Comparison of ENCODE assay signal across 18 cellular contexts in the genomic region with DNA sequence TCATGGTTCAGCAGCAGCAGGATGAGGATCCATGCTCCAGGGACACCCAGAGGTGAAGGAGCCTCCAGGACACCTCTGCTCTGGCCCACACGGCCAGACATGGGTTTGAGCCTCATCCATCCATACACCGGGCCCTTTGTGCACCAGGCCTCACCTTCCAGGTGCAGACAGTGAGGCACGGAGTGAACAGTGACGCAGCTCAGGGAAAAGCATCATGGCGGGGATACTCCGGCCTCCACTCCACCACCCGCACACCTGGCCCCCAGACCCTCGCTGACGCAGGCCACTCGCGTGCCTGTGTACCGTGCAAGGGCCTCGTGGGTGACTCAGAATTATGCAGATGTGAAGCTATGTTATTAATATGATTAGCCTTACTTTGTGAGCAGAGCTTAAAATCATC. TPM values are rescaled to one million over a fixed set of nuclear protein-coding genes. Genes with fewer than 3 reads are reported as not detected.
A peak's percentile ranks its signal among the peaks of the same experiment; 100 is the strongest.
DNase-seq lines count a peak whose midpoint lies in the region; ATAC-seq, FAIRE-seq and TF ChIP-seq lines count a peak whose summit lies in the region.
"Had no signal": no experiment of that assay in that cellular context is flagged by ENCODE, and none has a peak within 500 bp of the region (broad histone marks: within the 10 kb centered on the region; RNA-seq: fewer than 3 reads in every experiment).

No MANE protein-coding gene starts in this region.

- no peak overlapping the region for H2AFZ ChIP-seq in HepG2 (ENCODE audit: low read length)

- H3K9ac ChIP-seq in HepG2 (ENCODE audit: insufficient read depth, low read depth, low read length), result no peak overlapping the region

- no TSS peak for BruUV-seq in HepG2 (replicated peaks; lab: Mats Ljungman, UMichigan)

- no peaks in the 10 kb centered on the region for H4K20me1 ChIP-seq in HepG2 (ENCODE audit: insufficient read depth, low read length)

- H3K9me3 ChIP-seq in right lobe of liver (no peaks in the 10 kb centered on the region), HepG2 (ENCODE audit: low read length) (peaks cover 22% of the 10 kb centered on the region), spleen (peaks cover 0 to 30% (median 28%) of the 10 kb centered on the region in 8 donors)
- H3K9me3 ChIP-seq: A549, Caco-2, HAP-1 had no signal

- no peak overlapping the region for H3K4me3 Mint-ChIP-seq in WTC11
- no peak overlapping the region for H3K4me3 Mint-ChIP-seq in activated CD4-positive, alpha-beta T cell treated with anti-CD3 and anti-CD28 coated beads for 36 hours
- H3K4me3 Mint-ChIP-seq: CD4-positive, alpha-beta T cell had no signal

- TF ChIP-seq CTCF in right lobe of liver (IDR thresholded peaks at IDR 0.05), result no peak
- TF ChIP-seq CTCF in HepG2 (CRISPR knock-in tag; IDR thresholded peaks at IDR 0.05), result no peak
- TF ChIP-seq CTCF in spleen (IDR thresholded peaks at IDR 0.05 in 8 of 11, conservative IDR thresholded peaks at IDR 0.05 in 3 of 11), result no peak
- TF ChIP-seq CTCF in WTC11 (IDR thresholded peaks at IDR 0.05), result no peak

- 0 out of 2 replicates have a peak, but pooled peaks cover 4% of the 10 kb centered on the region for H3K36me3 Mint-ChIP-seq in WTC11
- no peaks in the 10 kb centered on the region for H3K36me3 Mint-ChIP-seq in activated CD4-positive, alpha-beta T cell treated with anti-CD3 and anti-CD28 coated beads for 36 hours (ENCODE audit: low read depth)

- CTCF ChIA-PET in HepG2 (lab: Yijun Ruan, JAX; ENCODE audit: low intra/inter-chr PET ratio, low total read pairs) (no interaction called here), WTC11 (lab: Charles Lee) (interaction anchor here (1.0 to 4.4 kb wide), 3 partner anchors 9 to 143 kb away, joined by 3 to 21 read pairs (median 6); no protein-coding TSS in a partner anchor)
- CTCF ChIA-PET in activated CD4-positive, alpha-beta T cell treated with anti-CD3 and anti-CD28 coated beads for 36 hours (lab: Charles Lee), result no interaction called here

- 69% methylated on average over 12 of the region's 13 CpGs for WGBS in right lobe of liver (ENCODE audit: insufficient coverage, low coverage, low lambda C conversion rate, missing lambda C conversion rate)
- 56% methylated on average over 7 of the region's 13 CpGs for WGBS in HepG2 (ENCODE audit: low lambda C conversion rate)
- 82 to 91% (median 89%) methylated on average over 11 to 13 of the region's 13 CpGs for WGBS in spleen, 5 donors

- POLR2A ChIA-PET in HepG2 (lab: Yijun Ruan, JAX), result no interaction called here
- POLR2A ChIA-PET in WTC11 (lab: Charles Lee), result no interaction called here
- POLR2A ChIA-PET in activated CD4-positive, alpha-beta T cell treated with anti-CD3 and anti-CD28 coated beads for 36 hours (lab: Charles Lee), result no interaction called here

- peak; percentile 11 for DNase-seq in NCI-H82 (lab: John Stamatoyannopoulos, UW)
- DNase-seq in NCI-H82 treated with DMSO at 0.1 percent for 48 hours (lab: John Stamatoyannopoulos, UW; ENCODE audit: unreplicated experiment), result no peak
- peak in 2 of 3 donors; percentile 5 to 30 for DNase-seq in right lobe of liver
- DNase-seq in HepG2 (ENCODE audit: low spot score), result no peak
- DNase-seq in spleen, result peak; percentile 58
- no peak for DNase-seq in WTC11 (ENCODE audit: low spot score)
- DNase-seq in activated CD4-positive, alpha-beta T cell treated with anti-CD3 and anti-CD28 coated beads for 36 hours, result no peak
- DNase-seq: AML-193; Caco-2; CD4-positive, alpha-beta T cell had no signal

- no peak for TF ChIP-seq EP300 in HepG2 (IDR thresholded peaks at IDR 0.05; ENCODE audit: low read depth in 2 of 2, low read length in 2 of 2)
- TF ChIP-seq EP300 in HepG2 (CRISPR knock-in tag; IDR thresholded peaks at IDR 0.05; ENCODE audit: borderline replicate concordance), result no peak

- H3K9me3 Mint-ChIP-seq in WTC11, result peaks cover 31% of the 10 kb centered on the region
- peaks cover 14% of the 10 kb centered on the region for H3K9me3 Mint-ChIP-seq in activated CD4-positive, alpha-beta T cell treated with anti-CD3 and anti-CD28 coated beads for 36 hours (ENCODE audit: low read depth)

- H3K27ac Mint-ChIP-seq in WTC11, result no peak overlapping the region
- no peak overlapping the region for H3K27ac Mint-ChIP-seq in activated CD4-positive, alpha-beta T cell treated with anti-CD3 and anti-CD28 coated beads for 36 hours
- H3K27ac Mint-ChIP-seq: CD4-positive, alpha-beta T cell had no signal

- H3K4me3 ChIP-seq in right lobe of liver, result no peak overlapping the region
- H3K4me3 ChIP-seq in HepG2 (replicated peaks in 1 of 3; ENCODE audit: insufficient read depth in 1 of 3, low read depth in 2 of 3, low read length in 3 of 3), result no peak overlapping the region
- no peak overlapping the region for H3K4me3 ChIP-seq in spleen
- H3K4me3 ChIP-seq: A549, HAP-1 had no signal

- no peak for FAIRE-seq in HepG2 (lab: Jason Lieb, UNC)
- FAIRE-seq: A549, D721Med, G401.6, GM12891, GM19239 had no signal

- peaks cover 5% of the 10 kb centered on the region for H3K27me3 Mint-ChIP-seq in WTC11 (ENCODE audit: low read depth)
- no peaks in the 10 kb centered on the region for H3K27me3 Mint-ChIP-seq in activated CD4-positive, alpha-beta T cell treated with anti-CD3 and anti-CD28 coated beads for 36 hours

- H3K79me2 ChIP-seq in HepG2 (ENCODE audit: insufficient read depth, low read length), result no peaks in the 10 kb centered on the region

- no peaks in the 10 kb centered on the region for H3K4me1 ChIP-seq in right lobe of liver
- peaks cover 47% of the 10 kb centered on the region for H3K4me1 ChIP-seq in HepG2 (ENCODE audit: insufficient read depth, low read length)
- H3K4me1 ChIP-seq in spleen, result no peaks in the 10 kb centered on the region
- H3K4me1 ChIP-seq: A549, Caco-2, HAP-1 had no signal

- H3K36me3 ChIP-seq in right lobe of liver, result no peaks in the 10 kb centered on the region
- H3K36me3 ChIP-seq in HepG2 (replicated peaks in 1 of 2; ENCODE audit: control insufficient read depth in 1 of 2, insufficient read depth in 2 of 2, low read length in 2 of 2), result no peaks in the 10 kb centered on the region
- no peaks in the 10 kb centered on the region for H3K36me3 ChIP-seq in spleen
- H3K36me3 ChIP-seq: HAP-1 had no signal

- no peak overlapping the region for H3K27ac ChIP-seq in right lobe of liver
- no peak overlapping the region for H3K27ac ChIP-seq in HepG2 (ENCODE audit: extremely low read length, insufficient read depth, low read length)
- no peak overlapping the region for H3K27ac ChIP-seq in spleen
- H3K27ac ChIP-seq: 22Rv1, A549, C4-2B had no signal

- peaks cover 29% of the 10 kb centered on the region for H3K4me1 Mint-ChIP-seq in WTC11
- H3K4me1 Mint-ChIP-seq in activated CD4-positive, alpha-beta T cell treated with anti-CD3 and anti-CD28 coated beads for 36 hours, result no peaks in the 10 kb centered on the region

- no peaks in the 10 kb centered on the region for H3K27me3 ChIP-seq in right lobe of liver
- peaks cover 0 to 36% of the 10 kb centered on the region in 2 experiments; a peak in 3 of 5 replicates for H3K27me3 ChIP-seq in HepG2 (ENCODE audit: control insufficient read depth in 1 of 2, insufficient read depth in 2 of 2, low read length in 2 of 2)
- peaks cover 0 to 28% (median 0%) of the 10 kb centered on the region in 7 donors for H3K27me3 ChIP-seq in spleen (replicated peaks in 1 of 7)

- intact Hi-C loops in right lobe of liver (cut with DNase I), result no loop called here
- intact Hi-C loops in HepG2 (cut with micrococcal nuclease; ENCODE audit: unreplicated experiment), result no loop called here
- intact Hi-C loops in spleen (cut with DNase I; ENCODE audit: low total_unique reads), result no loop called here
- intact Hi-C loops in activated CD4-positive, alpha-beta T cell treated with anti-CD3 and anti-CD28 coated beads for 36 hours (cut with DNase I, micrococcal nuclease), result no loop called here

- H3K4me2 ChIP-seq in HepG2 (ENCODE audit: low read depth, low read length), result no peak overlapping the region
- H3K4me2 ChIP-seq: A549 had no signal

- in situ Hi-C loops in HepG2 (cut with HindIII; ENCODE audit: extremely low pct_ligation_motif_present, low pct_unique_long_range_greater_than_20kb), result no loop called here

- no peak for TF ChIP-seq RAD21 in HepG2 (CRISPR knock-in tag; IDR thresholded peaks at IDR 0.05)

- ATAC-seq in right lobe of liver, result no peak
- ATAC-seq in HepG2, result no peak
- ATAC-seq in WTC11, result no peak
- ATAC-seq in activated CD4-positive, alpha-beta T cell treated with anti-CD3 and anti-CD28 coated beads for 36 hours, result no peak
- ATAC-seq: A549 had no signal

- no peak for TF ChIP-seq POLR2A in right lobe of liver (IDR thresholded peaks at IDR 0.05)
- no peak for TF ChIP-seq POLR2A in HepG2 (IDR thresholded peaks at IDR 0.05; ENCODE audit: insufficient read depth in 1 of 2, low read depth in 2 of 2, low read length in 2 of 2)
- no peak for TF ChIP-seq POLR2A in spleen (IDR thresholded peaks at IDR 0.05)

TF ChIP-seq in WTC11, 78 proteins besides CTCF, POLR2A, EP300 and RAD21 (continues in another document):
- no peak for TF ChIP-seq ZNF219 (CRISPR knock-in tag; IDR thresholded peaks at IDR 0.05; ENCODE audit: borderline replicate concordance)

RNA-seq across cellular contexts. Expression of a gene that starts 33.3 kb away (rescaled TPM):
- total RNA-seq in right lobe of liver (under 1 TPM in 5 of 6 experiments, not detected in 1; 0.17 to 0.81 (median 0.65) TPM), HepG2 (2016; rRNA removed; fragmentation: Illumina TruSeq; extraction: Trizol) (43.8 and 69.7 TPM in 2 replicates), spleen (10 to 100 TPM; 19.5 to 42.1 (median 37.6) TPM), WTC11 (2021) (19.8 to 21.8 TPM (median 20.7 TPM) in 3 replicates)
- total RNA-seq in HepG2 (2016; cell fraction: cytosol; rRNA removed; fragmentation: Illumina TruSeq; extraction: Trizol; ENCODE audit: low read depth), result 39.5 and 40.6 TPM in 2 replicates
- total RNA-seq in HepG2 (2016; cell fraction: insoluble cytoplasmic fraction; rRNA removed; fragmentation: Illumina TruSeq; extraction: Trizol), result 45.3 and 69.6 TPM in 2 replicates
- 83.4 and 93.4 TPM in 2 replicates for total RNA-seq in HepG2 (2016; cell fraction: membrane; rRNA removed; fragmentation: Illumina TruSeq; extraction: Trizol)
- total RNA-seq in HepG2 (2016; cell fraction: nucleus; rRNA removed; fragmentation: Illumina TruSeq; extraction: Trizol), result 32.1 and 42.6 TPM in 2 replicates
- polyA plus RNA-seq in HepG2 (2011; rRNA removed) (15.4 and 23.1 TPM in 2 replicates), spleen (10 to 100 TPM in 1 of 3 donors, 1 to 10 TPM in 2; 9.4 to 15.5 (median 9.9) TPM)
- polyA plus RNA-seq in HepG2 (2011; cell fraction: cytosol; rRNA removed), result 20.0 and 39.6 TPM in 2 replicates
- polyA plus RNA-seq in HepG2 (2011; cell fraction: nucleus; rRNA removed), result 34.6 and 44.2 TPM in 2 replicates
- 13.5 and 14.6 TPM in 2 replicates for polyA plus RNA-seq in HepG2 (2012)
- 40.9 and 41.6 TPM in 2 replicates for polyA plus RNA-seq in HepG2 (2016; cell fraction: cytosol; fragmentation: Illumina TruSeq; extraction: Trizol; ENCODE audit: low read depth)
- 48.4 and 52.4 TPM in 2 replicates for polyA plus RNA-seq in HepG2 (2016; cell fraction: insoluble cytoplasmic fraction; fragmentation: Illumina TruSeq; extraction: Trizol; ENCODE audit: low read depth)
- 74.1 and 77.9 TPM in 2 replicates for polyA plus RNA-seq in HepG2 (2016; cell fraction: membrane; fragmentation: Illumina TruSeq; extraction: Trizol; ENCODE audit: low read depth)
- polyA plus RNA-seq in HepG2 (2016; cell fraction: nucleus; fragmentation: Illumina TruSeq; extraction: Trizol; ENCODE audit: insufficient read depth, low read depth), result 63.0 and 70.2 TPM in 2 replicates
- 0.07 and 154 TPM in 2 replicates for polyA minus RNA-seq in HepG2 (2011; rRNA and poly(A)+ RNA removed; ENCODE audit: low replicate concordance)
- 31.1 and 39.3 TPM in 2 replicates for polyA minus RNA-seq in HepG2 (2011; cell fraction: cytosol; rRNA and poly(A)+ RNA removed)
- 9.3 and 10.7 TPM in 2 replicates for polyA minus RNA-seq in HepG2 (2011; cell fraction: nucleus; rRNA and poly(A)+ RNA removed)
- total RNA-seq in activated CD4-positive, alpha-beta T cell treated with anti-CD3 and anti-CD28 coated beads for 36 hours, result not detected
- total RNA-seq: CD4-positive, alpha-beta T cell had no signal

Comparison
In these comparisons a context has a peak if more than half of its experiments do, and no peak if none do; other contexts are left out.
1. DNase-seq: peak in NCI-H82 (single experiment), right lobe of liver (2 of 3) and spleen (single experiment); none in NCI-H82 treated with DMSO at 0.1 percent for 48 hours (single experiment), HepG2 (single experiment), WTC11 (single experiment) and activated CD4-positive, alpha-beta T cell treated with anti-CD3 and anti-CD28 coated beads for 36 hours (single experiment).
2. RNA of a gene that starts 33.3 kb away (total RNA-seq): 32.1 to 93.4 TPM in HepG2, 19.5 to 42.1 TPM in spleen and 19.8 to 21.8 TPM in WTC11; 0.17 to 0.81 TPM in right lobe of liver and not detected in activated CD4-positive, alpha-beta T cell treated with anti-CD3 and anti-CD28 coated beads for 36 hours; every median in the first group is over 10 times any median in the second.